13 cellular contexts compared by ENCODE assay signal in the genomic region with DNA sequence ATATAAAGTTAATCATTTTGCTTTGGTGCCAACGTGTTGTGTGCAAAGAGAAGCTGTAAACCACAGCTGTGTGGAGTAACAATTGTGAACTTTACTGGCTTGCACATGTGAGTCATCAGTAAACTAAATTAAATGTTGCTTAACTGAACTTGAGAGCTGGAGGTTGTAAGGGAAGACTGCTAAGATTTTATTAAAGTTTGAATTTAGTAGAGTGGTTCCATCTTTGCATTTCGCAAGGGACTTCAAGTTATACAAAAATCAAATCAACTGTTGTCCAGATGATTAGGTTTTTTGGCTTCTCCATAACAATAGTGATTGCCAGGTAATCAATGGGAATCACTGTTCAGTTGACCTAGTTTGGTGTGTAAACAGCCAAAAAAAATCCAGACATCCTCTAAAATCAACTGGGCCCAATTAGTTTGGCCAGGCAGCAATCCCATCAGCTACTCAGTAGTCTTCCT.
DNase-seq lines count a peak whose midpoint lies in the region; ATAC-seq lines count a peak whose summit lies in the region.
"Had no signal": no experiment of that assay in that cellular context is flagged by ENCODE, and none has a peak within 500 bp of the region (broad histone marks: within the 10 kb centered on the region; RNA-seq: fewer than 3 reads in every experiment).

No MANE protein-coding gene starts in this region.

- no peak overlapping the region for H3K4me3 Mint-ChIP-seq in natural killer cell treated with Interleukin-12 subunit alpha and Interleukin-12 subunit beta and Interleukin-15 and Interleukin-18, amount 100 ng/mL, for 72 hours
- H3K4me3 Mint-ChIP-seq in activated naive CD8-positive, alpha-beta T cell treated with anti-CD3 and anti-CD28 coated beads, Interleukin-2, amount 50 U/mL, for 24 hours = no peak overlapping the region
- H3K4me3 Mint-ChIP-seq: CD4-positive, alpha-beta T cell; type B pancreatic cell had no signal

- H3K27ac Mint-ChIP-seq in natural killer cell treated with Interleukin-12 subunit alpha and Interleukin-12 subunit beta and Interleukin-15 and Interleukin-18, amount 100 ng/mL, for 72 hours = no peak overlapping the region
- H3K27ac Mint-ChIP-seq in activated naive CD8-positive, alpha-beta T cell treated with anti-CD3 and anti-CD28 coated beads, Interleukin-2, amount 50 U/mL, for 24 hours = no peak overlapping the region
- H3K27ac Mint-ChIP-seq: activated T-helper 2 cell treated with anti-CD3 and anti-CD28 coated beads, Interferon-gamma antibody, Interleukin-2, Interleukin-4, amounts not matched to agents 10 μg/mL and 5 μg/mL and 100 μg/mL, durations not matched to agents 14 hours and 24 hours and 36 hours; CD4-positive, alpha-beta T cell; type B pancreatic cell had no signal

- ATAC-seq in natural killer cell treated with Interleukin-12 subunit alpha and Interleukin-12 subunit beta and Interleukin-15 and Interleukin-18, amount 100 ng/mL, for 72 hours = peak; percentile 61 to 82
- ATAC-seq in GM21737 (IDR thresholded peaks at IDR 0.05; ENCODE audit: unreplicated experiment) = no peak
- ATAC-seq in activated naive CD8-positive, alpha-beta T cell treated with anti-CD3 and anti-CD28 coated beads, Interleukin-2, amount 50 U/mL, for 24 hours = no peak
- no peak for ATAC-seq in GM18520 (IDR thresholded peaks at IDR 0.05; ENCODE audit: unreplicated experiment)

- peaks cover 2 to 8% of the 10 kb centered on the region in 2 donors for H3K4me1 Mint-ChIP-seq in natural killer cell treated with Interleukin-12 subunit alpha and Interleukin-12 subunit beta and Interleukin-15 and Interleukin-18, amount 100 ng/mL, for 72 hours (ENCODE audit: low read depth in 2 of 2)
- no peaks in the 10 kb centered on the region for H3K4me1 Mint-ChIP-seq in activated naive CD8-positive, alpha-beta T cell treated with anti-CD3 and anti-CD28 coated beads, Interleukin-2, amount 50 U/mL, for 24 hours

- H3K9me3 Mint-ChIP-seq in natural killer cell treated with Interleukin-12 subunit alpha and Interleukin-12 subunit beta and Interleukin-15 and Interleukin-18, amount 100 ng/mL, for 72 hours = no peaks in the 10 kb centered on the region
- no peaks in the 10 kb centered on the region for H3K9me3 Mint-ChIP-seq in activated naive CD8-positive, alpha-beta T cell treated with anti-CD3 and anti-CD28 coated beads, Interleukin-2, amount 50 U/mL, for 24 hours
- H3K9me3 Mint-ChIP-seq: activated T-helper 2 cell treated with anti-CD3 and anti-CD28 coated beads, Interferon-gamma antibody, Interleukin-2, Interleukin-4, amounts not matched to agents 10 μg/mL and 5 μg/mL and 100 μg/mL, durations not matched to agents 14 hours and 24 hours and 36 hours; CD4-positive, alpha-beta T cell; type B pancreatic cell had no signal

- H3K27me3 Mint-ChIP-seq in natural killer cell treated with Interleukin-12 subunit alpha and Interleukin-12 subunit beta and Interleukin-15 and Interleukin-18, amount 100 ng/mL, for 72 hours = peaks cover 0 to 12% of the 10 kb centered on the region in 2 donors
- peaks cover 17% of the 10 kb centered on the region for H3K27me3 Mint-ChIP-seq in activated naive CD8-positive, alpha-beta T cell treated with anti-CD3 and anti-CD28 coated beads, Interleukin-2, amount 50 U/mL, for 24 hours

- DNase-seq in GM04503 (ENCODE audit: low read depth) = peak; percentile 16
- DNase-seq in NCI-H226 = peak; percentile 31
- DNase-seq in epidermal melanocyte (ENCODE audit: insufficient read length, low spot score) = peak; percentile 28
- no peak for DNase-seq in natural killer cell treated with Interleukin-12 subunit alpha and Interleukin-12 subunit beta and Interleukin-15 and Interleukin-18, amount 100 ng/mL, for 72 hours (ENCODE audit: low spot score)
- DNase-seq in activated T-cell treated with anti-CD3 and anti-CD28 coated beads for 4 hours = no peak
- DNase-seq in activated naive CD8-positive, alpha-beta T cell treated with anti-CD3 and anti-CD28 coated beads, Interleukin-2, amount 50 U/mL, for 24 hours = no peak
- DNase-seq: activated CD4-positive, alpha-beta T cell treated with anti-CD3 and anti-CD28 coated beads for 4 hours; CD4-positive, alpha-beta T cell; hippocampal formation had no signal

- no peaks in the 10 kb centered on the region for H3K36me3 Mint-ChIP-seq in natural killer cell treated with Interleukin-12 subunit alpha and Interleukin-12 subunit beta and Interleukin-15 and Interleukin-18, amount 100 ng/mL, for 72 hours
- H3K36me3 Mint-ChIP-seq in activated naive CD8-positive, alpha-beta T cell treated with anti-CD3 and anti-CD28 coated beads, Interleukin-2, amount 50 U/mL, for 24 hours (ENCODE audit: low read depth) = no peaks in the 10 kb centered on the region
- H3K36me3 Mint-ChIP-seq: type B pancreatic cell had no signal

Comparison
In these comparisons a context has a peak if more than half of its experiments do, and no peak if none do; other contexts are left out.
1. DNase-seq: peak in GM04503 (single experiment), NCI-H226 (single experiment) and epidermal melanocyte (single experiment); none in natural killer cell treated with Interleukin-12 subunit alpha and Interleukin-12 subunit beta and Interleukin-15 and Interleukin-18, amount 100 ng/mL, for 72 hours (single experiment), activated T-cell treated with anti-CD3 and anti-CD28 coated beads for 4 hours (single experiment) and activated naive CD8-positive, alpha-beta T cell treated with anti-CD3 and anti-CD28 coated beads, Interleukin-2, amount 50 U/mL, for 24 hours (single experiment).
2. ATAC-seq: peak in natural killer cell treated with Interleukin-12 subunit alpha and Interleukin-12 subunit beta and Interleukin-15 and Interleukin-18, amount 100 ng/mL, for 72 hours (2 of 2); none in GM21737 (single experiment), activated naive CD8-positive, alpha-beta T cell treated with anti-CD3 and anti-CD28 coated beads, Interleukin-2, amount 50 U/mL, for 24 hours (single experiment) and GM18520 (single experiment).